In the genomic region with DNA sequence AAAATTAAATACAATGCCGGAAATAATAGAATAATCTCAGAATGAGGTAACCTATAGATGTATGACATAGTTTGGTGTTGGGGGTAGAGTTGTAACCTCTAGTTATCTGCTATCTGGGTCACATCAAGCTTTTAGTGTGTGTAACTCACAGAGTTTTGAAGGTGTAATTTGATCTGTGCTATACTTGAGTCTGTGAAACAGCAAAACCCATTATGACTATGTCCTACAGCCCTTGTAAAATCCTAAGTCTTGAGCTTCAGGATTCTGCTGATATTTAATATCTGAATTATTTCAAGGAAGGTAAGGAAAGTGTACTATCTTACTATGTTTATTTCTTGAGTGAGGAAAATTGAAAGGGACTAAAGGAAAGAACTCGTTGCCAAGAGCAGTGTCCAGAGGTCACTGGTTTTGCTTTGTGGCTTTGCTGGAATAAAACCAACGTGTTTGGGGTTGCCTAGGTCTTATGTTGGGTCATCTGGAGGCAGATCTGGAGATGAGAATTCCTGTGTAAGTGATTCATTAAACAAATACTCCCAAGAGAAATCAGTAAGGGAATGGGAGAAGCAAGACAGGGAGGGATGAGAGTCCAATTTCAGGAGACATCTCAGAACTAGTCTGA, we compare ENCODE assay signal across 23 cellular contexts.
A peak's percentile ranks its signal among the peaks of the same experiment; 100 is the strongest.
DNase-seq lines count a peak whose midpoint lies in the region; ATAC-seq and TF ChIP-seq lines count a peak whose summit lies in the region.
"Had no signal": no experiment of that assay in that cellular context is flagged by ENCODE, and none has a peak within 500 bp of the region (broad histone marks: within the 10 kb centered on the region; RNA-seq: fewer than 3 reads in every experiment).

No MANE protein-coding gene starts in this region.

- no peak for TF ChIP-seq POLR2A in thyroid gland (IDR thresholded peaks at IDR 0.05)

- no peaks in the 10 kb centered on the region for H3K9me3 ChIP-seq in thyroid gland
- H3K9me3 ChIP-seq: left lung, suprapubic skin had no signal

- peaks cover 3% of the 10 kb centered on the region for H3K27me3 Mint-ChIP-seq in nephron progenitor cell (ENCODE audit: low read depth, poor library complexity)
- H3K27me3 Mint-ChIP-seq in activated CD8-positive, alpha-beta T cell treated with anti-CD3 and anti-CD28 coated beads for 36 hours = no peaks in the 10 kb centered on the region

- H3K27ac ChIP-seq in thyroid gland = no peak overlapping the region
- H3K27ac ChIP-seq: left lung, suprapubic skin had no signal

- no peaks in the 10 kb centered on the region for H3K36me3 ChIP-seq in thyroid gland
- H3K36me3 ChIP-seq: left lung, suprapubic skin had no signal

- no peak overlapping the region for H3K4me3 Mint-ChIP-seq in nephron progenitor cell
- H3K4me3 Mint-ChIP-seq in activated CD8-positive, alpha-beta T cell treated with anti-CD3 and anti-CD28 coated beads for 36 hours = no peak overlapping the region
- H3K4me3 Mint-ChIP-seq: activated B cell treated with CpG ODN at 0.5 μM for 24 hours; activated T-helper 1 cell treated with anti-CD3 and anti-CD28 coated beads, Interleukin-12 subunit alpha, Interleukin-12 subunit beta, Interleukin-2, Interleukin-4 antibody, amounts not matched to agents 30 ng/mL and 10 ng/mL and 1 ng/mL, durations not matched to agents 14 hours and 24 hours and 36 hours; T-helper 17 cell had no signal

- H3K9me3 Mint-ChIP-seq in nephron progenitor cell = peaks cover 10% of the 10 kb centered on the region
- no peaks in the 10 kb centered on the region for H3K9me3 Mint-ChIP-seq in activated CD8-positive, alpha-beta T cell treated with anti-CD3 and anti-CD28 coated beads for 36 hours
- H3K9me3 Mint-ChIP-seq: activated B cell treated with CpG ODN at 0.5 μM for 24 hours; activated T-helper 1 cell treated with anti-CD3 and anti-CD28 coated beads, Interleukin-12 subunit alpha, Interleukin-12 subunit beta, Interleukin-2, Interleukin-4 antibody, amounts not matched to agents 30 ng/mL and 10 ng/mL and 1 ng/mL, durations not matched to agents 14 hours and 24 hours and 36 hours had no signal

- H3K4me1 ChIP-seq in thyroid gland = no peaks in the 10 kb centered on the region
- H3K4me1 ChIP-seq: left lung, suprapubic skin had no signal

- CTCF ChIA-PET in activated CD8-positive, alpha-beta T cell treated with anti-CD3 and anti-CD28 coated beads for 36 hours (lab: Charles Lee) = no interaction called here

- H3K36me3 Mint-ChIP-seq in nephron progenitor cell (ENCODE audit: low read depth) = peaks cover 4% of the 10 kb centered on the region
- H3K36me3 Mint-ChIP-seq in activated CD8-positive, alpha-beta T cell treated with anti-CD3 and anti-CD28 coated beads for 36 hours (ENCODE audit: low read depth) = peaks cover 9% of the 10 kb centered on the region

- peak overlapping the region; percentile 74 for H3K27ac Mint-ChIP-seq in nephron progenitor cell
- H3K27ac Mint-ChIP-seq in activated CD8-positive, alpha-beta T cell treated with anti-CD3 and anti-CD28 coated beads for 36 hours = no peak overlapping the region
- H3K27ac Mint-ChIP-seq: activated B cell treated with CpG ODN at 0.5 μM for 24 hours; activated T-helper 1 cell treated with anti-CD3 and anti-CD28 coated beads, Interleukin-12 subunit alpha, Interleukin-12 subunit beta, Interleukin-2, Interleukin-4 antibody, amounts not matched to agents 30 ng/mL and 10 ng/mL and 1 ng/mL, durations not matched to agents 14 hours and 24 hours and 36 hours; T-helper 17 cell had no signal

- POLR2A ChIA-PET in activated CD8-positive, alpha-beta T cell treated with anti-CD3 and anti-CD28 coated beads for 36 hours (lab: Charles Lee) = no interaction called here

- H3K4me3 ChIP-seq in choroid plexus epithelial cell (ENCODE audit: low read depth, low read length) (no peak overlapping the region), thyroid gland (replicated peaks in 1 of 3) (no peak overlapping the region)
- H3K4me3 ChIP-seq: left lung, suprapubic skin had no signal

- ATAC-seq in activated CD8-positive, alpha-beta T cell treated with anti-CD3 and anti-CD28 coated beads for 36 hours = no peak
- ATAC-seq: left lung, T-helper 17 cell had no signal

- H3K27me3 ChIP-seq in thyroid gland = no peaks in the 10 kb centered on the region
- H3K27me3 ChIP-seq: left lung, suprapubic skin had no signal

- peak; percentile 11 for DNase-seq in GM04504 (ENCODE audit: low read depth)
- DNase-seq in NCI-H226 = peak; percentile 66
- DNase-seq in choroid plexus epithelial cell (ENCODE audit: low read depth) = peak; percentile 25
- no peak for DNase-seq in nephron progenitor cell
- no peak for DNase-seq in activated CD8-positive, alpha-beta T cell treated with anti-CD3 and anti-CD28 coated beads for 36 hours
- DNase-seq in thyroid gland = no peak
- no peak for DNase-seq in T-helper 9 cell
- no peak for DNase-seq in NCI-H82 (lab: John Stamatoyannopoulos, UW)
- DNase-seq: activated B cell treated with CpG ODN at 0.5 μM for 24 hours; AML-193; caudate nucleus; COR-L47; effector memory CD4-positive, alpha-beta T cell; foreskin melanocyte; GDM1; left lung; NCI-H1436; NCI-H2227 treated with DMSO at 0.1 percent for 48 hours; SHP77; stimulated activated CD4-positive, alpha-beta T cell treated with anti-CD3 and anti-CD28 coated beads, Interleukin-2, amount 100 ng/mL, for 48 hours; T-helper 17 cell had no signal

- 81 to 90% methylated on average over 3 of the region's 3 CpGs for WGBS in thyroid gland, 2 donors

- intact Hi-C loops in activated CD8-positive, alpha-beta T cell treated with anti-CD3 and anti-CD28 coated beads for 36 hours (cut with micrococcal nuclease) = no loop called here
- intact Hi-C loops in thyroid gland (cut with DNase I) = no loop called here

- TF ChIP-seq CTCF in choroid plexus epithelial cell (conservative IDR thresholded peaks at IDR 0.05; ENCODE audit: low read depth, low read length) (no peak), nephron progenitor cell (IDR thresholded peaks at IDR 0.05) (no peak), thyroid gland (IDR thresholded peaks at IDR 0.05) (no peak)
- no peak for TF ChIP-seq CTCF in activated CD8-positive, alpha-beta T cell treated with anti-CD3 and anti-CD28 coated beads for 36 hours (IDR thresholded peaks at IDR 0.05)

- H3K4me1 Mint-ChIP-seq in nephron progenitor cell = peaks cover 11% of the 10 kb centered on the region
- H3K4me1 Mint-ChIP-seq in activated CD8-positive, alpha-beta T cell treated with anti-CD3 and anti-CD28 coated beads for 36 hours (ENCODE audit: low read depth) = no peaks in the 10 kb centered on the region
- H3K4me1 Mint-ChIP-seq: activated B cell treated with CpG ODN at 0.5 μM for 24 hours, T-helper 17 cell had no signal

Comparison
In these comparisons a context has a peak if more than half of its experiments do, and no peak if none do; other contexts are left out.
1. DNase-seq: peak in GM04504 (single experiment), NCI-H226 (single experiment) and choroid plexus epithelial cell (single experiment); none in nephron progenitor cell (single experiment), activated CD8-positive, alpha-beta T cell treated with anti-CD3 and anti-CD28 coated beads for 36 hours (single experiment), thyroid gland (0 of 2), T-helper 9 cell (single experiment) and NCI-H82 (single experiment).